Comparison of ENCODE assay signal across 16 cellular contexts in genomic region chr5:51159606-51160005, GRCh38.
DNase-seq lines count a peak whose midpoint lies in the region; ATAC-seq and TF ChIP-seq lines count a peak whose summit lies in the region.
"Had no signal": no experiment of that assay in that cellular context is flagged by ENCODE, and none has a peak within 500 bp of the region (broad histone marks: within the 10 kb centered on the region; RNA-seq: fewer than 3 reads in every experiment).

No MANE protein-coding gene starts in this region.

- H3K4me1 ChIP-seq in RWPE2 (ENCODE audit: insufficient read depth, poor library complexity, severe bottlenecking) (no peaks in the 10 kb centered on the region), gastroesophageal sphincter (no peaks in the 10 kb centered on the region), neuronal stem cell (ENCODE audit: control insufficient read depth in 2 of 2, insufficient read depth in 1 of 2, low read depth in 1 of 2, low read length in 2 of 2) (no peaks in the 10 kb centered on the region), upper lobe of left lung (no peaks in the 10 kb centered on the region)
- H3K4me1 ChIP-seq: A549 had no signal

- H2BK120ac ChIP-seq in neuronal stem cell (ENCODE audit: low read depth, low read length): no peak overlapping the region

- peak; percentile 40 for DNase-seq in RWPE2 (ENCODE audit: low spot score)
- no peak for DNase-seq in neuronal stem cell (ENCODE audit: low spot score)
- no peak for DNase-seq in upper lobe of left lung
- DNase-seq in A172 (ENCODE audit: low spot score): no peak
- no peak for DNase-seq in SHP77 treated with DMSO at 0.1 percent for 48 hours (lab: John Stamatoyannopoulos, UW)
- no peak for DNase-seq in NCI-H446 treated with DMSO at 0.1 percent for 48 hours (lab: John Stamatoyannopoulos, UW)
- DNase-seq: AML-193; Calu3; CD8-positive, alpha-beta T cell; DMS79 treated with DMSO at 0.1 percent for 48 hours; GF-D8; GOT3 had no signal

- H2BK15ac ChIP-seq in neuronal stem cell (ENCODE audit: low read length): no peak overlapping the region

- H3K18ac ChIP-seq in neuronal stem cell (ENCODE audit: low read length): peak overlapping the region; percentile 13

- H2BK12ac ChIP-seq in neuronal stem cell (ENCODE audit: low read length): no peak overlapping the region

- H2BK5ac ChIP-seq in neuronal stem cell (ENCODE audit: low read length): peak overlapping the region; percentile 19

- peak overlapping the region; percentile 74 for H2AK5ac ChIP-seq in neuronal stem cell (ENCODE audit: low read depth, low read length)

- ATAC-seq in RWPE2 (ENCODE audit: low read depth) (no peak), gastroesophageal sphincter (peak; percentile 22), upper lobe of left lung (ENCODE audit: low FRiP score in 2 of 2) (peak; percentile 29 to 68), HG03139 (IDR thresholded peaks at IDR 0.05; ENCODE audit: unreplicated experiment) (no peak)
- ATAC-seq: A549; CD8-positive, alpha-beta T cell had no signal

- H3K36me3 ChIP-seq in RWPE2 (ENCODE audit: low read depth) (no peaks in the 10 kb centered on the region), gastroesophageal sphincter (no peaks in the 10 kb centered on the region), neuronal stem cell (replicated peaks in 1 of 2; ENCODE audit: control insufficient read depth in 2 of 2, insufficient read depth in 2 of 2, low read length in 2 of 2) (no peaks in the 10 kb centered on the region), upper lobe of left lung (no peaks in the 10 kb centered on the region)

- no peak overlapping the region for H4K8ac ChIP-seq in neuronal stem cell (ENCODE audit: low read depth, low read length)

- H3K79me1 ChIP-seq in neuronal stem cell (ENCODE audit: low read depth, low read length): no peaks in the 10 kb centered on the region

- H3K4me2 ChIP-seq in neuronal stem cell (ENCODE audit: insufficient read depth, low read length, poor library complexity, severe bottlenecking): no peak overlapping the region
- H3K4me2 ChIP-seq: A549 had no signal

- peak overlapping the region; percentile 31 for H3K23ac ChIP-seq in neuronal stem cell (ENCODE audit: low read depth, low read length, poor library complexity)

- 83% methylated on average over 1 of the region's 2 CpGs; no CpG with 5 or more reads in 1 of the 2 donors for WGBS in gastroesophageal sphincter (ENCODE audit: low coverage in 1 of 2), 2 donors
- WGBS in neuronal stem cell (ENCODE audit: extremely low coverage in 2 of 2, insufficient read length in 2 of 2, insufficient replicate concordance in 1 of 2), 2 donors: no CpG with 5 or more reads among the region's 2 CpGs
- WGBS in upper lobe of left lung, 2 donors: 64% methylated on average over 2 of the region's 2 CpGs; no CpG with 5 or more reads in 1 of the 2 donors

- H2AFZ ChIP-seq in neuronal stem cell (ENCODE audit: low read length): no peak overlapping the region

- no peak overlapping the region for H3K14ac ChIP-seq in neuronal stem cell (ENCODE audit: low read length)

- no peak for TF ChIP-seq CTCF in RWPE2 (IDR thresholded peaks at IDR 0.05; ENCODE audit: poor library complexity, severe bottlenecking)
- TF ChIP-seq CTCF in gastroesophageal sphincter (IDR thresholded peaks at IDR 0.05): no peak
- no peak for TF ChIP-seq CTCF in upper lobe of left lung (IDR thresholded peaks at IDR 0.05)

- no peaks in the 10 kb centered on the region for H3K9me3 ChIP-seq in RWPE2 (ENCODE audit: severe bottlenecking)
- H3K9me3 ChIP-seq in gastroesophageal sphincter: peaks cover 0 to 12% (median 0%) of the 10 kb centered on the region in 3 donors
- H3K9me3 ChIP-seq in neuronal stem cell (replicated peaks in 1 of 2; ENCODE audit: control insufficient read depth in 2 of 2, insufficient read depth in 1 of 2, low read depth in 1 of 2, low read length in 2 of 2): peaks cover 0 to 3% of the 10 kb centered on the region in 2 donors
- H3K9me3 ChIP-seq in upper lobe of left lung: peaks cover 0 to 27% (median 10%) of the 10 kb centered on the region in 4 donors
- H3K9me3 ChIP-seq: A549 had no signal

- no peak overlapping the region for H3K9ac ChIP-seq in neuronal stem cell (ENCODE audit: low read depth, low read length, poor library complexity)

- H3K4me3 ChIP-seq in RWPE2 (ENCODE audit: severe bottlenecking) (no peak overlapping the region), gastroesophageal sphincter (no peak overlapping the region), neuronal stem cell (ENCODE audit: low read length in 2 of 2) (no peak overlapping the region), upper lobe of left lung (no peak overlapping the region)
- H3K4me3 ChIP-seq: A549 had no signal

- peak overlapping the region; percentile 76 for H3K4ac ChIP-seq in neuronal stem cell (ENCODE audit: low read length)

- H4K91ac ChIP-seq in neuronal stem cell (ENCODE audit: low read depth, low read length, poor library complexity): no peak overlapping the region

- no peak for TF ChIP-seq POLR2A in gastroesophageal sphincter (IDR thresholded peaks at IDR 0.05)
- no peak for TF ChIP-seq POLR2A in upper lobe of left lung (IDR thresholded peaks at IDR 0.05)

- H3K27ac ChIP-seq in RWPE2 (ENCODE audit: poor library complexity, severe bottlenecking) (no peak overlapping the region), gastroesophageal sphincter (no peak overlapping the region), neuronal stem cell (replicated peaks; ENCODE audit: low read length) (no peak overlapping the region), upper lobe of left lung (no peak overlapping the region)
- H3K27ac ChIP-seq: A549, C4-2B had no signal

- H3K27me3 ChIP-seq in RWPE2 (ENCODE audit: insufficient read depth, poor library complexity, severe bottlenecking) (no peaks in the 10 kb centered on the region), gastroesophageal sphincter (no peaks in the 10 kb centered on the region), neuronal stem cell (ENCODE audit: control insufficient read depth in 3 of 3, insufficient read depth in 3 of 3, low read depth in 1 of 3, low read length in 3 of 3) (no peaks in the 10 kb centered on the region), upper lobe of left lung (no peaks in the 10 kb centered on the region)

- TF ChIP-seq EP300 in gastroesophageal sphincter (IDR thresholded peaks at IDR 0.05): no peak
- no peak for TF ChIP-seq EP300 in upper lobe of left lung (IDR thresholded peaks at IDR 0.05)

Comparison
In these comparisons a context has a peak if more than half of its experiments do, and no peak if none do; other contexts are left out.
1. ATAC-seq: peak in gastroesophageal sphincter (single experiment) and upper lobe of left lung (2 of 2); none in RWPE2 (single experiment) and HG03139 (single experiment).